Comparison of ENCODE assay signal across 1 cellular context in genomic region chr7:999921-1000593, GRCh38.
TF ChIP-seq lines count a peak whose summit lies in the region.

No MANE protein-coding gene starts in this region.

TF ChIP-seq in HepG2, 621 proteins besides CTCF, POLR2A, EP300 and RAD21:
- TF ChIP-seq NR2F1 (CRISPR knock-in tag; IDR thresholded peaks at IDR 0.05) (no peak), ATF1 (CRISPR knock-in tag; IDR thresholded peaks at IDR 0.05) (no peak), SSRP1 (CRISPR knock-in tag; IDR thresholded peaks at IDR 0.05) (no peak), HCFC1 (IDR thresholded peaks at IDR 0.05; ENCODE audit: low read depth, low read length) (no peak), NFYC (CRISPR knock-in tag; IDR thresholded peaks at IDR 0.05) (no peak), MTF2 (CRISPR knock-in tag; IDR thresholded peaks at IDR 0.05; ENCODE audit: borderline replicate concordance) (no peak), SMAD1 (CRISPR knock-in tag; IDR thresholded peaks at IDR 0.05; ENCODE audit: borderline replicate concordance, low read depth) (no peak), HOXA3 (CRISPR knock-in tag; IDR thresholded peaks at IDR 0.05) (no peak), ZHX2 (IDR thresholded peaks at IDR 0.05; ENCODE audit: low read depth) (no peak), ZHX2 (CRISPR knock-in tag; IDR thresholded peaks at IDR 0.05; ENCODE audit: borderline replicate concordance) (no peak), SP5 (CRISPR knock-in tag; IDR thresholded peaks at IDR 0.05; ENCODE audit: borderline replicate concordance, low read depth) (no peak), ZC3H13 (CRISPR knock-in tag; IDR thresholded peaks at IDR 0.05) (no peak), MLX (CRISPR knock-in tag; IDR thresholded peaks at IDR 0.05) (no peak), ZNF503 (CRISPR knock-in tag; IDR thresholded peaks at IDR 0.05) (no peak), ZNF724P (CRISPR knock-in tag; IDR thresholded peaks at IDR 0.05; ENCODE audit: borderline replicate concordance) (no peak), CERS6 (CRISPR knock-in tag; IDR thresholded peaks at IDR 0.05) (no peak)
TF ChIP-seq in HepG2: peak in this region for 0.
